8 cellular contexts compared by ENCODE assay signal in the genomic region with DNA sequence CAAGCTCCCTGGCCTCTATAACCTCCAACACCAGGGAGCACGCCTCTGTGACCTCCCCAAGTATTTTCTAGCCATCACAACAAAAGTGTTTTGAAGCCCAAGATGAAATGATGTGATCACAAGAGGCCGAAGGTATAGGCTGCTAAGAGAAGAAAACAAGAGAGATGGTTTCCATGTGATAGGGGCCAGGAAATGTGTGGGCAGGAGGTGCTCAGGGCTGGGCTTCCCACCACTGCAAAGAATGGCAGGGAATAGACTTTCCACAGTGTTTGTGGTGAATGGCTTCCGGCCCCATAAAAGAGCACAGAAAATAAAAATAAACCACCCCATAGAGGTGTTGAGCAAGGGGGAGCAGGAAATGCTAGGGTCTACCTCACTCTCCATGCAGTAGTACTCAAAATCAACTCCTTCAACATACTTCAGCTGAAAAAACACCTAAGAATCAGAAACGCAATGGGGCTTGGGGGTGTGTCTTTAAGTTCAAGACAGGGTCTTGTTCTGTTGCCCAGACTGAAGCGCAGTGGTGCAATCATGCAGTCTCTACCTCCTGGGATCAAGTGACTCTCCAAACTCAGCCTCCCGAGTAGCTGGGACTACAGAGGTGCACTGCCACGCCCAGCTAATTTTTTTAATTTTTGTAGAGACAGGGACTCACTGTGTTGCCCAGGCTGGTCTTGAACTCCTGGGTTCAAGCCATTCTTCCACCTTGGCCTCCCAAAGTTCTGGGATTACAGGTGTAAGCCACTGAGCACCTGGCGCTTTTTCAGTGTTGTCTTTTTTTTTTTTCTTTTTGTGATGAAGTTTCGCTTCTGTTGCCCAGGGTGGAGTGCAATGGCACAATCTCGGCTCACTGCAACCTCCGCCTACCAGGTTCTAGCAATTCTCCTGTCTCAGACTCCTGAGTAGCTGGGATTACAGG. TPM values are rescaled to one million over a fixed set of nuclear protein-coding genes. Genes with fewer than 3 reads are reported as not detected.
DNase-seq lines count a peak whose midpoint lies in the region; ATAC-seq and TF ChIP-seq lines count a peak whose summit lies in the region.

No MANE protein-coding gene starts in this region.

- TF ChIP-seq EP300 in esophagus muscularis mucosa (IDR thresholded peaks at IDR 0.05) (no peak), stomach (IDR thresholded peaks at IDR 0.05) (no peak)

- peaks cover 0 to 36% (median 16%) of the 10 kb centered on the region in 4 donors for H3K36me3 ChIP-seq in esophagus muscularis mucosa
- peaks cover 7 to 21% (median 14%) of the 10 kb centered on the region in 4 donors for H3K36me3 ChIP-seq in stomach

- H3K27me3 ChIP-seq in esophagus muscularis mucosa (no peaks in the 10 kb centered on the region), stomach (no peaks in the 10 kb centered on the region)

- TF ChIP-seq POLR2A in esophagus muscularis mucosa (IDR thresholded peaks at IDR 0.05; ENCODE audit: low read depth) (no peak), stomach (IDR thresholded peaks at IDR 0.05) (no peak)

- WGBS in esophagus muscularis mucosa, result 82% methylated on average over 11 of the region's 11 CpGs
- 28 to 53% (median 43%) methylated on average over 11 of the region's 11 CpGs for WGBS in stomach, 5 donors

- H3K27ac ChIP-seq in esophagus muscularis mucosa (replicated peaks in 1 of 4) (peak overlapping the region in 3 of 4 donors; percentile 48 to 73 (median 71)), stomach (peak overlapping the region; percentile 78 to 91 (median 85))

- DNase-seq in DMS53 (lab: John Stamatoyannopoulos, UW), result peak; percentile 36
- DNase-seq in DMS53 treated with DMSO at 0.1 percent for 48 hours (lab: John Stamatoyannopoulos, UW; ENCODE audit: unreplicated experiment), result no peak
- peak; percentile 55 to 67 for DNase-seq in activated CD4-positive, alpha-beta T cell treated with anti-CD3 and anti-CD28 coated beads, Interleukin-2, amount 50 U/mL, for 4 hours
- no peak for DNase-seq in esophagus muscularis mucosa (ENCODE audit: extremely low spot score)
- no peak for DNase-seq in stomach
- no peak for DNase-seq in putamen (ENCODE audit: low spot score)

- ATAC-seq in GM19324 (IDR thresholded peaks at IDR 0.05; ENCODE audit: low FRiP score, unreplicated experiment) (no peak), GM21390 (IDR thresholded peaks at IDR 0.05; ENCODE audit: unreplicated experiment) (no peak)

- H3K9me3 ChIP-seq in esophagus muscularis mucosa (no peaks in the 10 kb centered on the region), stomach (no peaks in the 10 kb centered on the region)

- H3K4me3 ChIP-seq in esophagus muscularis mucosa, result no peak overlapping the region
- H3K4me3 ChIP-seq in stomach, result no peak overlapping the region

- intact Hi-C loops in esophagus muscularis mucosa (cut with DNase I) (no loop called here), stomach (cut with DNase I; ENCODE audit: low total_unique reads) (no loop called here)

- H3K4me1 ChIP-seq in esophagus muscularis mucosa, result peaks cover 25 to 72% (median 55%) of the 10 kb centered on the region in 4 donors
- peaks cover 83 to 100% (median 94%) of the 10 kb centered on the region in 4 donors for H3K4me1 ChIP-seq in stomach

- TF ChIP-seq CTCF in esophagus muscularis mucosa (IDR thresholded peaks at IDR 0.05) (no peak), stomach (IDR thresholded peaks at IDR 0.05) (no peak)

RNA-seq across cellular contexts. Expression of gene DAD1, which starts 27.1 kb away (rescaled TPM):
- 100 to 1,000 TPM; 118 to 154 (median 131) TPM for total RNA-seq in esophagus muscularis mucosa
- 100 to 1,000 TPM in 2 of 5 donors, 10 to 100 TPM in 2, not detected in 1; 36.8 to 191 (median 80.8) TPM for total RNA-seq in stomach
- 100 to 1,000 TPM; 172 to 236 (median 202) TPM for polyA plus RNA-seq in stomach

RNA-seq across cellular contexts. Expression of gene ABHD4, which starts 36.2 kb away (rescaled TPM):
- total RNA-seq in esophagus muscularis mucosa (10 to 100 TPM; 18.7 to 42.3 (median 27.7) TPM), stomach (100 to 1,000 TPM in 1 of 5 donors, 10 to 100 TPM in 4; 12.2 to 130 (median 27.7) TPM)
- 10 to 100 TPM; 14.8 to 24.3 (median 17.0) TPM for polyA plus RNA-seq in stomach

Comparison
In these comparisons a context has a peak if more than half of its experiments do, and no peak if none do; other contexts are left out.
1. DNase-seq: peak in DMS53 (single experiment) and activated CD4-positive, alpha-beta T cell treated with anti-CD3 and anti-CD28 coated beads, Interleukin-2, amount 50 U/mL, for 4 hours (2 of 2); none in DMS53 treated with DMSO at 0.1 percent for 48 hours (single experiment), esophagus muscularis mucosa (single experiment), stomach (single experiment) and putamen (single experiment).